1 cellular context compared by ENCODE assay signal in the genomic region with DNA sequence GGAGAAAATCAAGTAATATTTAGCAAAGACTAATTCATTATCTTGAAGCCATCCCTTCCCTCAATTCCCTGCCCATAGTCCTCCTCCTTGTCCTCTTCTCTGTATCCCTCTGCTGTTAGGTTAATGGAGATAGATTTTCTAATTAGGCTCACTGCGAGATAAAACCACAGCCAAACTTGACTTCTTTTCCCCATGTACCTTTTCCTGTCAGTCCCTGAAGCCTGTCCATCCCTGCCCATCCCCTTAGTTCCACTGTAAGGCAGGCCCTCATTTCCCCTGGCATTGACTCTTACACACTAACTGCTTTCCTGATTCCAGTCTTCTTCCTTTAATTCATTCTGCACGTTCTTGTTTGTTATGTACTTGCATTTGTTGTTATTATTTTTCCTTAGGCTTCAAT.
TF ChIP-seq lines count a peak whose summit lies in the region.

No MANE protein-coding gene starts in this region.

TF ChIP-seq in HepG2, 621 proteins besides CTCF, POLR2A, EP300 and RAD21 (continued from another document):
- TF ChIP-seq, protein P1, sequence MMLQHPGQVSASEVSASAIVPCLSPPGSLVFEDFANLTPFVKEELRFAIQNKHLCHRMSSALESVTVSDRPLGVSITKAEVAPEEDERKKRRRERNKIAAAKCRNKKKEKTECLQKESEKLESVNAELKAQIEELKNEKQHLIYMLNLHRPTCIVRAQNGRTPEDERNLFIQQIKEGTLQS (CRISPR knock-in tag; IDR thresholded peaks at IDR 0.05), result no peak
- TF ChIP-seq, protein P2, sequence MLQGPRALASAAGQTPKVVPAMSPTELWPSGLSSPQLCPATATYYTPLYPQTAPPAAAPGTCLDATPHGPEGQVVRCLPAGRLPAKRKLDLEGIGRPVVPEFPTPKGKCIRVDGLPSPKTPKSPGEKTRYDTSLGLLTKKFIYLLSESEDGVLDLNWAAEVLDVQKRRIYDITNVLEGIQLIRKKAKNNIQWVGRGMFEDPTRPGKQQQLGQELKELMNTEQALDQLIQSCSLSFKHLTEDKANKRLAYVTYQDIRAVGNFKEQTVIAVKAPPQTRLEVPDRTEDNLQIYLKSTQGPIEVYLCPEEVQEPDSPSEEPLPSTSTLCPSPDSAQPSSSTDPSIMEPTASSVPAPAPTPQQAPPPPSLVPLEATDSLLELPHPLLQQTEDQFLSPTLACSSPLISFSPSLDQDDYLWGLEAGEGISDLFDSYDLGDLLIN (CRISPR knock-in tag; IDR thresholded peaks at IDR 0.05; ENCODE audit: borderline replicate concordance), result no peak
- TF ChIP-seq, protein P3, sequence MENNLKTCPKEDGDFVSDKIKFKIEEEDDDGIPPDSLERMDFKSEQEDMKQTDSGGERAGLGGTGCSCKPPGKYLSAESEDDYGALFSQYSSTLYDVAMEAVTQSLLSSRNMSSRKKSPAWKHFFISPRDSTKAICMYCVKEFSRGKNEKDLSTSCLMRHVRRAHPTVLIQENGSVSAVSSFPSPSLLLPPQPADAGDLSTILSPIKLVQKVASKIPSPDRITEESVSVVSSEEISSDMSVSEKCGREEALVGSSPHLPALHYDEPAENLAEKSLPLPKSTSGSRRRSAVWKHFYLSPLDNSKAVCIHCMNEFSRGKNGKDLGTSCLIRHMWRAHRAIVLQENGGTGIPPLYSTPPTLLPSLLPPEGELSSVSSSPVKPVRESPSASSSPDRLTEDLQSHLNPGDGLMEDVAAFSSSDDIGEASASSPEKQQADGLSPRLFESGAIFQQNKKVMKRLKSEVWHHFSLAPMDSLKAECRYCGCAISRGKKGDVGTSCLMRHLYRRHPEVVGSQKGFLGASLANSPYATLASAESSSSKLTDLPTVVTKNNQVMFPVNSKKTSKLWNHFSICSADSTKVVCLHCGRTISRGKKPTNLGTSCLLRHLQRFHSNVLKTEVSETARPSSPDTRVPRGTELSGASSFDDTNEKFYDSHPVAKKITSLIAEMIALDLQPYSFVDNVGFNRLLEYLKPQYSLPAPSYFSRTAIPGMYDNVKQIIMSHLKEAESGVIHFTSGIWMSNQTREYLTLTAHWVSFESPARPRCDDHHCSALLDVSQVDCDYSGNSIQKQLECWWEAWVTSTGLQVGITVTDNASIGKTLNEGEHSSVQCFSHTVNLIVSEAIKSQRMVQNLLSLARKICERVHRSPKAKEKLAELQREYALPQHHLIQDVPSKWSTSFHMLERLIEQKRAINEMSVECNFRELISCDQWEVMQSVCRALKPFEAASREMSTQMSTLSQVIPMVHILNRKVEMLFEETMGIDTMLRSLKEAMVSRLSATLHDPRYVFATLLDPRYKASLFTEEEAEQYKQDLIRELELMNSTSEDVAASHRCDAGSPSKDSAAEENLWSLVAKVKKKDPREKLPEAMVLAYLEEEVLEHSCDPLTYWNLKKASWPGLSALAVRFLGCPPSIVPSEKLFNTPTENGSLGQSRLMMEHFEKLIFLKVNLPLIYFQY (CRISPR knock-in tag; IDR thresholded peaks at IDR 0.05; ENCODE audit: borderline replicate concordance), result no peak
- TF ChIP-seq, protein P4, sequence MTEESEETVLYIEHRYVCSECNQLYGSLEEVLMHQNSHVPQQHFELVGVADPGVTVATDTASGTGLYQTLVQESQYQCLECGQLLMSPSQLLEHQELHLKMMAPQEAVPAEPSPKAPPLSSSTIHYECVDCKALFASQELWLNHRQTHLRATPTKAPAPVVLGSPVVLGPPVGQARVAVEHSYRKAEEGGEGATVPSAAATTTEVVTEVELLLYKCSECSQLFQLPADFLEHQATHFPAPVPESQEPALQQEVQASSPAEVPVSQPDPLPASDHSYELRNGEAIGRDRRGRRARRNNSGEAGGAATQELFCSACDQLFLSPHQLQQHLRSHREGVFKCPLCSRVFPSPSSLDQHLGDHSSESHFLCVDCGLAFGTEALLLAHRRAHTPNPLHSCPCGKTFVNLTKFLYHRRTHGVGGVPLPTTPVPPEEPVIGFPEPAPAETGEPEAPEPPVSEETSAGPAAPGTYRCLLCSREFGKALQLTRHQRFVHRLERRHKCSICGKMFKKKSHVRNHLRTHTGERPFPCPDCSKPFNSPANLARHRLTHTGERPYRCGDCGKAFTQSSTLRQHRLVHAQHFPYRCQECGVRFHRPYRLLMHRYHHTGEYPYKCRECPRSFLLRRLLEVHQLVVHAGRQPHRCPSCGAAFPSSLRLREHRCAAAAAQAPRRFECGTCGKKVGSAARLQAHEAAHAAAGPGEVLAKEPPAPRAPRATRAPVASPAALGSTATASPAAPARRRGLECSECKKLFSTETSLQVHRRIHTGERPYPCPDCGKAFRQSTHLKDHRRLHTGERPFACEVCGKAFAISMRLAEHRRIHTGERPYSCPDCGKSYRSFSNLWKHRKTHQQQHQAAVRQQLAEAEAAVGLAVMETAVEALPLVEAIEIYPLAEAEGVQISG (CRISPR knock-in tag; IDR thresholded peaks at IDR 0.05), result no peak
- TF ChIP-seq SMC3 (IDR thresholded peaks at IDR 0.05; ENCODE audit: low read length) (no peak), ZNF354B (CRISPR knock-in tag; IDR thresholded peaks at IDR 0.05) (no peak), FOXJ3 (CRISPR knock-in tag; IDR thresholded peaks at IDR 0.05; ENCODE audit: borderline replicate concordance) (no peak), KLF6 (CRISPR knock-in tag; IDR thresholded peaks at IDR 0.05) (no peak)
